Comparison of ENCODE assay signal across 10 cellular contexts in the genomic region with DNA sequence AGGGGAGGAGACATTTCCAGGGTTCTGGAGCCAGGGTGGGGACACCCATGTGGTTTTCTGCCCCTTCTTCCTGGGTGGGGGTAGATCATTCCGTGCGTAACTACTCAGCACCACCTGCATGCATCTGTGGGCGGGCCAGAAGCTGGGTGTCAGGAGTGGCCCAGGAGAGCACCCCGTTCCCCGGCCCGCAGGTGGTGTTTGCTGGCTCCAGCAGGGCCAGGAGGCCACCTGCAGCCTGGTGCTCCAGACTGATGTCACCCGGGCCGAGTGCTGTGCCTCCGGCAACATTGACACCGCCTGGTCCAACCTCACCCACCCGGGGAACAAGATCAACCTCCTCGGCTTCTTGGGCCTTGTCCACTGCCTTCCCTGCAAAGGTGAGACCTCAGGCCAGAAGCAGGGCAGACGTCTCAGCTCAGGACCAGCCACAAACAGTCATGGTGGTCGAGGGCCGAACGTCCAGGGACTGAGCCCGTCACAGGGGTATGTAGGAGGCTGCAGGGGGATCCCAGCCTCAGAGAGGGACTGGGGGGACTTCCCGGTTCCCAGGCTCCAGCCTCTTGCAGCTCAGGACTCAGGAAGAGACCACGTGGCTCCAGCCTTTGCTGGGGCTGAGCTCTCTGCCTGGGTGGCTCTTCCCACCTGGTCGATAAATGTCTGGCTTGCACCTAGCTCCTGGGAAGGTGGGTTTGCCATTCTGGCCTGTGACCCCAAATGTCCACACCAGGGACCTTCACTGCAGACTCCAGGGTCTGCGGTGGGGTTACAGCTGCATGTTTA. TPM values are rescaled to one million over a fixed set of nuclear protein-coding genes. Genes with fewer than 3 reads are reported as not detected.
A peak's percentile ranks its signal among the peaks of the same experiment; 100 is the strongest.
DNase-seq lines count a peak whose midpoint lies in the region; ATAC-seq and TF ChIP-seq lines count a peak whose summit lies in the region.
"Had no signal": no experiment of that assay in that cellular context is flagged by ENCODE, and none has a peak within 500 bp of the region (broad histone marks: within the 10 kb centered on the region; RNA-seq: fewer than 3 reads in every experiment).

No MANE protein-coding gene starts in this region.

- peaks cover 6% of the 10 kb centered on the region for H3K36me3 ChIP-seq in thoracic aorta

- peak overlapping the region; percentile 21 to 42 (median 37) for H3K4me3 Mint-ChIP-seq in T-cell

- intact Hi-C loops in right cardiac atrium (cut with DNase I), result no loop called here

- H3K9me3 Mint-ChIP-seq in T-cell, result no peaks in the 10 kb centered on the region

- H3K27me3 Mint-ChIP-seq in T-cell, result peaks cover 13 to 24% of the 10 kb centered on the region in 2 donors

- H3K4me3 ChIP-seq in right cardiac atrium (ENCODE audit: low read length), result peak overlapping the region; percentile 84
- peak overlapping the region; percentile 97 for H3K4me3 ChIP-seq in thoracic aorta

- POLR2A ChIA-PET in T-cell (lab: Charles Lee), result interaction anchor here in 1 of 2 donors (0.5 kb wide), 2 partner anchors 668 to 735 kb away, joined by 4 to 6 read pairs; no protein-coding TSS in a partner anchor

- H3K9me3 ChIP-seq in right cardiac atrium (ENCODE audit: control insufficient read depth, low read length), result no peaks in the 10 kb centered on the region
- H3K9me3 ChIP-seq in thoracic aorta, result no peaks in the 10 kb centered on the region

- no peaks in the 10 kb centered on the region for H3K36me3 Mint-ChIP-seq in T-cell

- no peak overlapping the region for H3K27ac Mint-ChIP-seq in T-cell

- no peak for TF ChIP-seq CTCF in thoracic aorta (IDR thresholded peaks at IDR 0.05)

- H3K27me3 ChIP-seq in right cardiac atrium (ENCODE audit: control insufficient read depth, insufficient read depth), result no peaks in the 10 kb centered on the region
- no peaks in the 10 kb centered on the region for H3K27me3 ChIP-seq in thoracic aorta (replicated peaks; ENCODE audit: insufficient read depth)

- 43% methylated on average over 21 of the region's 21 CpGs for WGBS in right cardiac atrium

- peak; percentile 31 for DNase-seq in NCI-H345 (lab: John Stamatoyannopoulos, UW)
- no peak for DNase-seq in NCI-H345 treated with DMSO at 0.1 percent for 48 hours (lab: John Stamatoyannopoulos, UW; ENCODE audit: unreplicated experiment)
- no peak for DNase-seq in T-cell
- DNase-seq in right cardiac atrium, result peak in 2 of 3 donors; percentile 36 to 58
- no peak for DNase-seq in thoracic aorta (ENCODE audit: low spot score)
- no peak for DNase-seq in NCI-H1436 (lab: John Stamatoyannopoulos, UW)
- DNase-seq in middle frontal gyrus (ENCODE audit: extremely low spot score, low spot score), result no peak
- DNase-seq in activated CD4-positive, alpha-beta T cell treated with anti-CD3 and anti-CD28 coated beads, Interleukin-2, amount 50 U/mL, for 4 hours, result no peak
- DNase-seq: NCI-H1048; stimulated activated CD4-positive, alpha-beta T cell treated with anti-CD3 and anti-CD28 coated beads, Interleukin-15, amount 100 ng/mL, for 24 hours had no signal

- H3K27ac ChIP-seq in right cardiac atrium (ENCODE audit: low read length) (peak overlapping the region; percentile 66), thoracic aorta (peak overlapping the region; percentile 96 to 99)

- H3K4me1 ChIP-seq in right cardiac atrium (ENCODE audit: control insufficient read depth, insufficient read depth, low read length) (no peaks in the 10 kb centered on the region), thoracic aorta (ENCODE audit: control insufficient read depth in 1 of 2, low read depth in 2 of 2) (peaks cover 14 to 23% of the 10 kb centered on the region in 2 donors)

- ATAC-seq in T-cell (replicated peaks in 1 of 4) (no peak), right cardiac atrium (no peak), thoracic aorta (ENCODE audit: insufficient number of reproducible peaks, low FRiP score, low read depth) (no peak)

- CTCF ChIA-PET in T-cell (lab: Charles Lee), result interaction anchor here in 1 of 2 donors (1.0 kb wide), 1 partner anchor 44 kb away, joined by 3 read pairs; a partner anchor contains a TSS

- peaks cover 9 to 11% (median 11%) of the 10 kb centered on the region in 3 donors for H3K4me1 Mint-ChIP-seq in T-cell

RNA-seq across cellular contexts. Expression of a gene that starts 1.6 kb away (rescaled TPM):
- total RNA-seq in T-cell (1 to 10 TPM; 2.0 to 5.3 (median 4.1) TPM), right cardiac atrium (100 to 1,000 TPM in 1 of 4 donors, 10 to 100 TPM in 3; 47.1 to 110 (median 61.9) TPM), thoracic aorta (100 to 1,000 TPM; 361 to 595 TPM)
- 64.1 TPM for polyA plus RNA-seq in right cardiac atrium

RNA-seq across cellular contexts. Expression of a gene that starts 14.8 kb away (rescaled TPM):
- total RNA-seq in T-cell, result 100 to 1,000 TPM in 4 of 5 donors, 10 to 100 TPM in 1; 98.8 to 139 (median 118) TPM
- total RNA-seq in right cardiac atrium, result 10 to 100 TPM; 21.7 to 37.6 (median 28.0) TPM
- 24.5 TPM for polyA plus RNA-seq in right cardiac atrium
- 10 to 100 TPM; 47.8 to 61.9 TPM for total RNA-seq in thoracic aorta

RNA-seq across cellular contexts. Expression of a gene that starts 17.5 kb away (rescaled TPM):
- total RNA-seq in T-cell (1 to 10 TPM in 3 of 5 donors, under 1 TPM in 1, not detected in 1; 0.86 to 2.5 (median 1.7) TPM), right cardiac atrium (not detected), thoracic aorta (not detected)
- not detected for polyA plus RNA-seq in right cardiac atrium

RNA-seq across cellular contexts. Expression of a gene that starts 30.9 kb away (rescaled TPM):
- total RNA-seq in T-cell (under 1 TPM in 4 of 5 donors, not detected in 1; 0.19 to 0.57 (median 0.41) TPM), right cardiac atrium (10 to 100 TPM; 34.9 to 84.9 (median 46.9) TPM), thoracic aorta (10 to 100 TPM; 14.4 to 28.4 TPM)
- polyA plus RNA-seq in right cardiac atrium, result 30.3 TPM

RNA-seq across cellular contexts. Expression of a gene that starts 38.1 kb away (rescaled TPM):
- total RNA-seq in T-cell, result 1 to 10 TPM in 3 of 5 donors, under 1 TPM in 2; 0.35 to 3.9 (median 2.8) TPM
- total RNA-seq in right cardiac atrium, result under 1 TPM in 3 of 4 donors, not detected in 1; 0.15 to 0.34 (median 0.17) TPM
- 0.23 TPM for polyA plus RNA-seq in right cardiac atrium
- total RNA-seq in thoracic aorta, result under 1 TPM; 0.27 to 0.56 TPM

Comparison
In these comparisons a context has a peak if more than half of its experiments do, and no peak if none do; other contexts are left out.
1. DNase-seq: peak in NCI-H345 (single experiment) and right cardiac atrium (2 of 3); none in NCI-H345 treated with DMSO at 0.1 percent for 48 hours (single experiment), T-cell (0 of 34), thoracic aorta (single experiment), NCI-H1436 (single experiment), middle frontal gyrus (single experiment) and activated CD4-positive, alpha-beta T cell treated with anti-CD3 and anti-CD28 coated beads, Interleukin-2, amount 50 U/mL, for 4 hours (0 of 2).
2. RNA of a gene that starts 1.6 kb away (total RNA-seq): 361 to 595 TPM in thoracic aorta and 47.1 to 110 TPM in right cardiac atrium; 2.0 to 5.3 TPM in T-cell; every median in the first group is over 4 times any median in the second.